ENCODE assay signal across 8 cellular contexts in the genomic region with DNA sequence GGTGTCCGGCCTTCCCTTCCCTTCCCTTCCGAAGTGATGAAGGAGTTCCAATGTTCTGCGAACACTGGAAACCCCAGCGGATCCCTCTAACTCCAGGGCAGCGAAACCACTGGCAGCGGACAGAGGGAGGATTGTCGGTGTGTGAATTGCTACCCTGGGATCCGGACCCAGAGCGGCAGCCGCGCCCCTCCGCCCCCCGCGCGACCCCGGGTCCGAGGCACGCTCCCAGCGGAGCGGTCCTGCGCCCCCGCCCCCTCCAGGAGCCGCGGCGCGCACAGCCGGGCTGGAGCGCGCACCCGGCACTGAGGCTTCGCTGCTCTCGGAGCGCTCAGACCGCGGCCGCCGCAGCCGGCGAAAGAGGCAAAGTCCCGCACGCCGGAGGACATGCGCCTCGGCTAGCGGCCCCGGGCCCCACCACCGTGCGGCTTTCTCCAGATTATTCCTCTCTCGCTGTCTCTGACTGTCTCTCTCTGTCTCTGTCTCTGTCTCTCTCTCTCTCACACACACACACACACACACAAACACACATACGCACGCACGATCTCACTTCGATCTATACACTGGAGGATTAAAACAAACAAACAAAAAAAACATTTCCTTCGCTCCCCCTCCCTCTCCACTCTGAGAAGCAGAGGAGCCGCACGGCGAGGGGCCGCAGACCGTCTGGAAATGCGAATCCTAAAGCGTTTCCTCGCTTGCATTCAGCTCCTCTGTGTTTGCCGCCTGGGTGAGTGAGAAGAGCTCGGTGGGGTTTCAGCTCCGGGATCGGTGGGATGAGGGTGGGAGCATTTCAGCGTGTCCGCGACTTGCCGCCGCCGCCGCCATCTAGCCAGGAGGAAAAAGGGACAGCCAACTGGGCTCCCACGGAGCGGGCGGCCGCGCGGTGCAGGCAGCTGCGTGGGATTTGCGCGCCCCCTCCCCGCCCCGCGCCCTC. TPM values are rescaled to one million over a fixed set of nuclear protein-coding genes. Genes with fewer than 3 reads are reported as not detected.
DNase-seq lines count a peak whose midpoint lies in the region; ATAC-seq and TF ChIP-seq lines count a peak whose summit lies in the region.

A gene (plus strand): TSS at position 331 of the 934 bp plus-strand sequence. CDS start 339 bp downstream, at position 670.

- peaks cover 34% of the 10 kb centered on the region for H3F3A ChIP-seq in neural progenitor cell (ENCODE audit: low read depth)

- ATAC-seq in T-helper 17 cell (no peak), HG03442 (IDR thresholded peaks at IDR 0.05; ENCODE audit: unreplicated experiment) (no peak)

- H2BK20ac ChIP-seq in H9 (ENCODE audit: low read depth, low read length, poor library complexity, severe bottlenecking), result no peak within 1 kb of the TSS

- H2AFZ ChIP-seq in H9 (ENCODE audit: low read length) (no peak within 1 kb of the TSS), neural progenitor cell (replicated peaks) (peak within 1 kb of the TSS; percentile 69)

- H3K9me3 ChIP-seq in H9 (ENCODE audit: control insufficient read depth, low read depth, low read length), result no peaks in the 10 kb centered on the region
- no peaks in the 10 kb centered on the region for H3K9me3 ChIP-seq in T-helper 17 cell (ENCODE audit: control insufficient read depth, low read length, poor library complexity, severe bottlenecking)
- H3K9me3 ChIP-seq in neural progenitor cell (ENCODE audit: low read depth), result no peaks in the 10 kb centered on the region

- no peak within 1 kb of the TSS for H3K18ac ChIP-seq in H9 (ENCODE audit: insufficient read length, low read depth, low read length)

- H3K4ac ChIP-seq in H9 (ENCODE audit: low read depth, low read length), result no peak within 1 kb of the TSS

- no peak within 1 kb of the TSS for H2BK15ac ChIP-seq in H9 (ENCODE audit: low read depth, low read length)

- H3K4me1 ChIP-seq in H9 (ENCODE audit: insufficient read depth, low read length), result peaks cover 7% of the 10 kb centered on the region; the same call in 1 of the 2 replicates
- H3K4me1 ChIP-seq in neural progenitor cell, result peaks cover 60% of the 10 kb centered on the region

- H3K79me1 ChIP-seq in H9 (ENCODE audit: insufficient read depth, low read depth, low read length, poor library complexity, severe bottlenecking), result peaks cover 2% of the 10 kb centered on the region

- no CpG with 5 or more reads among the region's 85 CpGs for WGBS in H9 (ENCODE audit: extremely low coverage, insufficient read length, low lambda C conversion rate)

- peaks cover 34% of the 10 kb centered on the region for H3K79me2 ChIP-seq in H9 (ENCODE audit: insufficient read depth, low read length)
- H3K79me2 ChIP-seq in neural progenitor cell (ENCODE audit: low read depth), result peaks cover 49% of the 10 kb centered on the region

- H3K36me3 ChIP-seq in neural progenitor cell, result no peaks in the 10 kb centered on the region

- H3K27ac Mint-ChIP-seq in H9 (peak within 1 kb of the TSS; percentile 92 to 98 (median 95)), T-helper 17 cell (no peak within 1 kb of the TSS), neural progenitor cell (peak within 1 kb of the TSS; percentile 98)

- H3K4me2 ChIP-seq in H9 (ENCODE audit: insufficient read depth, insufficient read length, low read length) (peak within 1 kb of the TSS; percentile 94), neural progenitor cell (peak within 1 kb of the TSS; percentile 99)

- H3K4me1 Mint-ChIP-seq in H9 (peaks cover 33 to 40% of the 10 kb centered on the region in 2 experiments), T-helper 17 cell (peaks cover 3% of the 10 kb centered on the region), neural progenitor cell (peaks cover 36% of the 10 kb centered on the region)

- H4K91ac ChIP-seq in H9 (ENCODE audit: insufficient read length, low read depth, low read length), result no peak within 1 kb of the TSS

- no peak within 1 kb of the TSS for H2BK5ac ChIP-seq in H9 (ENCODE audit: insufficient read length, low read length)

- H2AK5ac ChIP-seq in H9 (ENCODE audit: insufficient read length, low read length), result no peak within 1 kb of the TSS

- H3K9me3 Mint-ChIP-seq in H9, result peaks cover 0 to 4% of the 10 kb centered on the region in 2 experiments; a peak in 2 of 5 replicates
- H3K9me3 Mint-ChIP-seq in neural progenitor cell, result peaks cover 17% of the 10 kb centered on the region

- peak within 1 kb of the TSS; percentile 81 for H3K4me3 ChIP-seq in neural progenitor cell

- no peak within 1 kb of the TSS for H3T11ph ChIP-seq in H9 (ENCODE audit: low read length)

- TF ChIP-seq CTCF in H9 (conservative IDR thresholded peaks at IDR 0.05), result no peak
- no peak for TF ChIP-seq CTCF in neural progenitor cell (IDR thresholded peaks at IDR 0.05)

- no peak within 1 kb of the TSS for H3K27ac ChIP-seq in H9 (ENCODE audit: insufficient read length, low read depth, low read length)
- peak within 1 kb of the TSS; percentile 94 for H3K27ac ChIP-seq in neural progenitor cell

- H3K9ac ChIP-seq in H9 (ENCODE audit: extremely low read depth, insufficient read length, low read length) (peak within 1 kb of the TSS; percentile 88), neural progenitor cell (peak within 1 kb of the TSS; percentile 74)

- H3K36me3 Mint-ChIP-seq in H9 (ENCODE audit: insufficient read depth in 1 of 3, low read depth in 3 of 3), result peaks cover 11% of the 10 kb centered on the region in 3 experiments
- H3K36me3 Mint-ChIP-seq in T-helper 17 cell (ENCODE audit: low read depth), result peaks cover 3% of the 10 kb centered on the region
- peaks cover 19% of the 10 kb centered on the region for H3K36me3 Mint-ChIP-seq in neural progenitor cell

- H3K4me3 Mint-ChIP-seq in H9 (peak within 1 kb of the TSS; percentile 91 to 96), T-helper 17 cell (peak within 1 kb of the TSS; percentile 45), neural progenitor cell (peak within 1 kb of the TSS; percentile 96)

- H3K27me3 Mint-ChIP-seq in H9 (ENCODE audit: low read depth) (peaks cover 2% of the 10 kb centered on the region), T-helper 17 cell (peaks cover 35% of the 10 kb centered on the region), neural progenitor cell (ENCODE audit: insufficient read depth, low read depth) (peaks cover 2% of the 10 kb centered on the region)

- peaks cover 4% of the 10 kb centered on the region for H3K23me2 ChIP-seq in H9 (ENCODE audit: insufficient read length, low read depth, low read length, poor library complexity, severe bottlenecking)

- no peak within 1 kb of the TSS for H2BK120ac ChIP-seq in H9 (ENCODE audit: low read depth, low read length, poor library complexity, severe bottlenecking)

- H3K14ac ChIP-seq in H9 (ENCODE audit: insufficient read depth, low read length), result peak within 1 kb of the TSS; percentile 76

- H4K5ac ChIP-seq in H9 (ENCODE audit: insufficient read length, low read depth, low read length), result no peak within 1 kb of the TSS

- no peaks in the 10 kb centered on the region for H4K20me1 ChIP-seq in H9 (ENCODE audit: control insufficient read depth, insufficient read depth, insufficient read length)
- peaks cover 8% of the 10 kb centered on the region for H4K20me1 ChIP-seq in neural progenitor cell (ENCODE audit: low read depth)

- DNase-seq in AG08396 (ENCODE audit: low spot score) (peak; percentile 34), H9 (peak; percentile 77), T-helper 17 cell (no peak), foreskin melanocyte (peak; percentile 42), neural progenitor cell (ENCODE audit: low spot score) (peak; percentile 95), H4 (ENCODE audit: low spot score) (no peak), NK-92 (lab: John Stamatoyannopoulos, UW; ENCODE audit: unreplicated experiment) (no peak)

- no peak within 1 kb of the TSS for H2BK12ac ChIP-seq in H9 (ENCODE audit: insufficient read length, low read depth, low read length)

- H3K23ac ChIP-seq in H9 (ENCODE audit: insufficient read length, low read depth, low read length), result no peak within 1 kb of the TSS

- H3K27me3 ChIP-seq in H9 (ENCODE audit: insufficient read depth, low read length), result no peaks in the 10 kb centered on the region
- no peaks in the 10 kb centered on the region for H3K27me3 ChIP-seq in neural progenitor cell

- H4K8ac ChIP-seq in H9 (replicated peaks; ENCODE audit: insufficient read length, low read depth, low read length), result no peak within 1 kb of the TSS

- H3K56ac ChIP-seq in H9 (ENCODE audit: insufficient read length, low read depth, low read length), result no peak within 1 kb of the TSS

RNA-seq across cellular contexts. Expression of the gene that starts here (rescaled TPM):
- total RNA-seq in H9 (2021), result 69.5 and 74.2 TPM in 2 replicates
- total RNA-seq in T-helper 17 cell, result not detected
- total RNA-seq in neural progenitor cell (ENCODE audit: low replicate concordance), result 119 and 154 TPM in 2 replicates
- 0.02 and 0.39 TPM in 2 replicates for total RNA-seq in H4 (2014; rRNA removed; shearing (Covaris generic))

Comparison
In these comparisons a context has a peak if more than half of its experiments do, and no peak if none do; other contexts are left out.
1. RNA of the gene that starts here (total RNA-seq): 119 to 154 TPM in neural progenitor cell and 69.5 to 74.2 TPM in H9; 0.02 to 0.39 TPM in H4 and not detected in T-helper 17 cell; every median in the first group is over 10 times any median in the second.
2. DNase-seq: peak in AG08396 (single experiment), H9 (single experiment), foreskin melanocyte (single experiment) and neural progenitor cell (single experiment); none in T-helper 17 cell (0 of 3), H4 (single experiment) and NK-92 (single experiment).
3. H3K4me3 Mint-ChIP-seq: peak in every context shown above with its lines; median percentile 96 in neural progenitor cell; 94 in H9; 45 in T-helper 17 cell.